Comparison of ENCODE assay signal across 10 cellular contexts in the genomic region with DNA sequence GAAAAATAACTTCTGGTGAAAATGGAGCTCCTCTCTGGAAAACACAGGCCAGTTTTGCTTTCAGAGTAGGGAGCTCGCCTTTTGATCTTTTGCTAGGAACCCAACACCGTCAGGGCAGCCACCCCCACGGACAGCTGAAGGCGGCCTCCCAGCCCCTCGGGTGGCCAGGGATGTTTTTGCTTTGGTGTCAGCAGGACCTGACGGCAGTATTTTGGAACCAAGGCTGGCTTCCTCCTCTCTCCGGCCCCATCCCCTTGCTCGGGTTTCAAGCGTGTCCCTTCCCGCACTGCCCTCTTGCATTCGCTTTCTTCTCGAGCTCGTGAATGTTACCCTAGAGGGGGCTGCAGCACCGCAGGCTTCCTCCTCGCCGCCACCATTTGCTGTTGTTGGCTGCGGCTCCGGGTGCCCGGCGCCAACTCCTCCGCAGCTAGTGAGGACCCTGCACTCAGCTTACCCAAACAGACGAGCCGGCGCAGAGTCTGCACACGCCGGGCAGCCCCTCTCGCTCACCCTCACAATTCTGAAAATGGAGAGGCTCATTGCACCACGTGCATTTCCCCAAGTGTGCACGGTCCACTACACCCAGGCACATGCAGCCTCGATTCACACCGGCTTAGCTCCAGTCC. TPM values are rescaled to one million over a fixed set of nuclear protein-coding genes. Genes with fewer than 3 reads are reported as not detected.
DNase-seq lines count a peak whose midpoint lies in the region; ATAC-seq and TF ChIP-seq lines count a peak whose summit lies in the region.
"Had no signal": no experiment of that assay in that cellular context is flagged by ENCODE, and none has a peak within 500 bp of the region (broad histone marks: within the 10 kb centered on the region; RNA-seq: fewer than 3 reads in every experiment).

No MANE protein-coding gene starts in this region.

- no peaks in the 10 kb centered on the region for H3K36me3 ChIP-seq in SJSA1

- H3K9me3 ChIP-seq in SJSA1 (replicated peaks), result no peaks in the 10 kb centered on the region

- no peaks in the 10 kb centered on the region for H3K36me3 Mint-ChIP-seq in neural crest cell (ENCODE audit: low read depth)

- H3K27ac ChIP-seq in SJSA1 (no peak overlapping the region), foreskin keratinocyte (no peak overlapping the region)
- H3K27ac ChIP-seq: HL-60 had no signal

- TF ChIP-seq CTCF in AG04449 (IDR thresholded peaks at IDR 0.05; ENCODE audit: insufficient read depth, low read length, missing control alignments), result peak; percentile 30
- TF ChIP-seq CTCF in foreskin keratinocyte (conservative IDR thresholded peaks at IDR 0.05), result peak; percentile 44
- TF ChIP-seq CTCF in neural crest cell (conservative IDR thresholded peaks at IDR 0.05), result peak; percentile 33

- POLR2A ChIA-PET in AG04449 (lab: Yijun Ruan, JAX), result interaction anchor here (0.6 to 1.5 kb wide), 4 partner anchors 11 to 195 kb away, joined by 3 to 5 read pairs (median 4); no protein-coding TSS in a partner anchor

- peaks cover 3% of the 10 kb centered on the region for H3K9me3 Mint-ChIP-seq in neural crest cell

- CTCF ChIA-PET in AG04449 (lab: Yijun Ruan, JAX), result interaction anchor here (1.1 to 2.7 kb wide), 12 partner anchors 9 to 590 kb away, joined by 3 to 48 read pairs (median 4); no protein-coding TSS in a partner anchor

- ATAC-seq in foreskin keratinocyte (peak; percentile 7), HG03571 (IDR thresholded peaks at IDR 0.05; ENCODE audit: unreplicated experiment) (no peak), HG03442 (IDR thresholded peaks at IDR 0.05; ENCODE audit: unreplicated experiment) (no peak), GM19023 (IDR thresholded peaks at IDR 0.05; ENCODE audit: unreplicated experiment) (no peak)

- H3K27me3 Mint-ChIP-seq in neural crest cell (ENCODE audit: low read depth), result peaks cover 22% of the 10 kb centered on the region

- DNase-seq in AG04449 (ENCODE audit: low read depth, low spot score), result no peak
- peak; percentile 20 to 41 for DNase-seq in SJSA1 (ENCODE audit: low read depth in 1 of 2, low spot score in 2 of 2)
- DNase-seq in foreskin keratinocyte, result no peak
- DNase-seq in neural crest cell (ENCODE audit: low read depth, low spot score), result peak; percentile 29
- no peak for DNase-seq in KG1 (lab: John Stamatoyannopoulos, UW)
- DNase-seq: stimulated activated CD4-positive, alpha-beta T cell treated with anti-CD3 and anti-CD28 coated beads, Interleukin-4, amount 100 ng/mL, for 1 hour had no signal

- H3K4me3 ChIP-seq in AG04449 (ENCODE audit: low read depth, low read length), result peak overlapping the region; percentile 41
- peak overlapping the region; percentile 18 for H3K4me3 ChIP-seq in SJSA1

- H3K4me3 Mint-ChIP-seq in neural crest cell, result peak overlapping the region; percentile 67

- no peaks in the 10 kb centered on the region for H3K27me3 ChIP-seq in SJSA1 (replicated peaks)
- no peaks in the 10 kb centered on the region for H3K27me3 ChIP-seq in foreskin keratinocyte

- H3K27ac Mint-ChIP-seq in neural crest cell (ENCODE audit: unreplicated experiment), result peak overlapping the region; percentile 79

- H3K4me1 ChIP-seq in SJSA1 (replicated peaks) (peaks cover 14% of the 10 kb centered on the region), foreskin keratinocyte (peaks cover 7% of the 10 kb centered on the region)

- peaks cover 22% of the 10 kb centered on the region for H3K4me1 Mint-ChIP-seq in neural crest cell

RNA-seq across cellular contexts. Expression of a gene that starts 35.5 kb away (rescaled TPM):
- total RNA-seq in SJSA1 (2014; rRNA removed; shearing (Covaris generic)), result 0.85 and 0.95 TPM in 2 replicates
- total RNA-seq in foreskin keratinocyte (0.44 and 3.7 TPM in 2 replicates), neural crest cell (2.3 and 2.5 TPM in 2 replicates)
- 0.22 and 1.7 TPM in 2 replicates for polyA plus RNA-seq in foreskin keratinocyte

Comparison
In these comparisons a context has a peak if more than half of its experiments do, and no peak if none do; other contexts are left out.
1. DNase-seq: peak in SJSA1 (2 of 2) and neural crest cell (single experiment); none in AG04449 (single experiment), foreskin keratinocyte (0 of 2) and KG1 (single experiment).
2. Peak in every context shown above with its lines, with median percentiles within 50 percentile points of each other: CTCF ChIP-seq.